21 cellular contexts compared by ENCODE assay signal in genomic region chr6:3758842-3759144, GRCh38.
"Had no signal": no experiment of that assay in that cellular context is flagged by ENCODE, and none has a peak within 500 bp of the region (broad histone marks: within the 10 kb centered on the region; RNA-seq: fewer than 3 reads in every experiment).

No MANE protein-coding gene starts in this region.

- H3K9me3 Mint-ChIP-seq: activated naive CD4-positive, alpha-beta T cell treated with anti-CD3 and anti-CD28 coated beads for 36 hours; activated naive CD8-positive, alpha-beta T cell treated with anti-CD3 and anti-CD28 coated beads, Interleukin-2, amount 10 ng/mL, durations not matched to agents 7 days and 5 days; activated T-cell treated with anti-CD3 and anti-CD28 coated beads, Interleukin-2, amount 50 U/mL, for 4 hours; stimulated activated naive CD8-positive, alpha-beta T cell treated with anti-CD3 and anti-CD28 coated beads, Interleukin-15, Interleukin-2, amounts not matched to agents 100 ng/mL and 50 ng/mL, for 24 hours had no signal

- H3K9me3 ChIP-seq: gastrocnemius medialis, heart left ventricle, sigmoid colon, tibial nerve, uterus had no signal

- H3K4me3 ChIP-seq: gastrocnemius medialis, heart left ventricle, sigmoid colon, tibial nerve, uterus had no signal

- H3K36me3 ChIP-seq: gastrocnemius medialis, heart left ventricle, sigmoid colon, tibial nerve, uterus had no signal

- H3K36me3 Mint-ChIP-seq: activated naive CD8-positive, alpha-beta T cell treated with anti-CD3 and anti-CD28 coated beads, Interleukin-2, amount 10 ng/mL, durations not matched to agents 7 days and 5 days; brain had no signal

- H3K27me3 Mint-ChIP-seq: T-helper 17 cell had no signal

- H3K27me3 ChIP-seq: gastrocnemius medialis, heart left ventricle, sigmoid colon, tibial nerve, uterus had no signal

- H3K27ac Mint-ChIP-seq: activated naive CD4-positive, alpha-beta T cell treated with anti-CD3 and anti-CD28 coated beads for 36 hours; activated naive CD8-positive, alpha-beta T cell treated with anti-CD3 and anti-CD28 coated beads, Interleukin-2, amount 10 ng/mL, durations not matched to agents 7 days and 5 days; stimulated activated naive CD8-positive, alpha-beta T cell treated with anti-CD3 and anti-CD28 coated beads, Interleukin-15, Interleukin-2, amounts not matched to agents 100 ng/mL and 50 ng/mL, for 24 hours; T-helper 17 cell had no signal

- H3K4me3 Mint-ChIP-seq: activated naive CD4-positive, alpha-beta T cell treated with anti-CD3 and anti-CD28 coated beads for 36 hours; activated naive CD8-positive, alpha-beta T cell treated with anti-CD3 and anti-CD28 coated beads, Interleukin-2, amount 10 ng/mL, durations not matched to agents 7 days and 5 days; activated T-cell treated with anti-CD3 and anti-CD28 coated beads, Interleukin-2, amount 50 U/mL, for 4 hours; brain; stimulated activated naive CD8-positive, alpha-beta T cell treated with anti-CD3 and anti-CD28 coated beads, Interleukin-15, Interleukin-2, amounts not matched to agents 100 ng/mL and 50 ng/mL, for 24 hours; T-helper 17 cell had no signal

- H3K4me1 Mint-ChIP-seq: activated naive CD8-positive, alpha-beta T cell treated with anti-CD3 and anti-CD28 coated beads, Interleukin-2, amount 10 ng/mL, durations not matched to agents 7 days and 5 days; T-helper 17 cell had no signal

- FAIRE-seq: islet of Langerhans had no signal

- DNase-seq: activated CD4-positive, alpha-beta T cell treated with anti-CD3 and anti-CD28 coated beads for 4 hours; activated CD4-positive, alpha-beta T cell treated with anti-CD3 and anti-CD28 coated beads, Interleukin-2, amount 50 U/mL, for 48 hours; activated CD4-positive, CD25-positive, alpha-beta regulatory T cell; activated CD8-positive, alpha-beta memory T cell treated with anti-CD3 and anti-CD28 coated beads, Interleukin-2, amount 50 U/mL, for 48 hours; activated naive CD4-positive, alpha-beta T cell treated with anti-CD3 and anti-CD28 coated beads for 36 hours; activated naive CD8-positive, alpha-beta T cell treated with anti-CD3 and anti-CD28 coated beads, Interleukin-2, amount 10 ng/mL, durations not matched to agents 7 days and 5 days; activated T-cell treated with anti-CD3 and anti-CD28 coated beads, Interleukin-2, amount 50 U/mL, for 4 hours; dermis blood vessel endothelial cell; effector CD8-positive, alpha-beta T cell; gastrocnemius medialis; heart left ventricle; nucleus accumbens; sigmoid colon; stimulated activated CD4-positive, alpha-beta T cell treated with anti-CD3 and anti-CD28 coated beads, Interleukin-4, amount 100 ng/mL, for 4 hours; substantia nigra; T-helper 17 cell; uterus had no signal

- H3K27ac ChIP-seq: gastrocnemius medialis, heart left ventricle had no signal

- ATAC-seq: activated T-cell treated with anti-CD3 and anti-CD28 coated beads, Interleukin-2, amount 50 U/mL, for 4 hours; gastrocnemius medialis; heart left ventricle; T-helper 17 cell had no signal
